In the genomic region with DNA sequence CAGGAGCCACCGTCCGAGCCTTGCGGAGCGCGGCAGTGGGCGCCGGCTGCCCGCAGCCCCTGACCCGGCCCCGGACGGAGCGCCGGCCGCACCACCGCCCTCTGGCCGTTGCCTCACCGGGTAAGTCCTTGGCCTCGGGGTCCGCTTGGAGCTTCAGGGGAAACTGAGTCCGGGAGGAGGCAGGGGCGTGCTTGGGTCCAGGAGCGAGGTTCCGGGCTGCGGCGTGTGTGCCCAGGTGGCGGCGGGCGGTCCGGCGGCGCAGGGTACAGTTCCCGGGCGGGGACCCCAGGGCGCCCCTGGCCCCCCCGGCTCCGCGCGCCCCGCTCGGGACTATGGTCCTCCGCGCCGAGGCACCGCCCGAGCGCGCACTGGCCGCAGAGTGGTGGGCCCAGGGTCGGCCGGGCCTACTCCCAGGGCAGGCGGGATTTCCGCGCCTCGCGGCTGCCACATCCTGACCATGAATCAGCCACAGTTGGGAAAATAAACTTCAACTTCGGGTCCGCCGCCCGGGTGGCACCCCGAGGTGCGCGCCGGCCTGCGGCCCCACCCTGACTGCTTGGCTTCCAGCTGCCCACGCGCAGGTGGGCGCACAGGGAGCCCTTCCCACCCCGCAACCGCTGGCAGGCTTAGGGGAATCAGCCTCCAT, we compare ENCODE assay signal across 2 cellular contexts.
TF ChIP-seq lines count a peak whose summit lies in the region.

No MANE protein-coding gene starts in this region.

TF ChIP-seq in endothelial cell of umbilical vein, 7 proteins besides CTCF, POLR2A, EP300 and RAD21 (continued from another document):
- TF ChIP-seq JUN (IDR thresholded peaks at IDR 0.05; ENCODE audit: borderline replicate concordance, insufficient read depth, insufficient read length, low read depth) (no peak), FOS (IDR thresholded peaks at IDR 0.05; ENCODE audit: borderline replicate concordance, insufficient read depth, low read length) (no peak), EZH2 (IDR thresholded peaks at IDR 0.05; ENCODE audit: borderline replicate concordance, low read depth, low read length, severe bottlenecking) (no peak)

TF ChIP-seq in neural cell, 6 proteins besides CTCF, POLR2A, EP300 and RAD21 (continued from another document):
- TF ChIP-seq, protein P1, sequence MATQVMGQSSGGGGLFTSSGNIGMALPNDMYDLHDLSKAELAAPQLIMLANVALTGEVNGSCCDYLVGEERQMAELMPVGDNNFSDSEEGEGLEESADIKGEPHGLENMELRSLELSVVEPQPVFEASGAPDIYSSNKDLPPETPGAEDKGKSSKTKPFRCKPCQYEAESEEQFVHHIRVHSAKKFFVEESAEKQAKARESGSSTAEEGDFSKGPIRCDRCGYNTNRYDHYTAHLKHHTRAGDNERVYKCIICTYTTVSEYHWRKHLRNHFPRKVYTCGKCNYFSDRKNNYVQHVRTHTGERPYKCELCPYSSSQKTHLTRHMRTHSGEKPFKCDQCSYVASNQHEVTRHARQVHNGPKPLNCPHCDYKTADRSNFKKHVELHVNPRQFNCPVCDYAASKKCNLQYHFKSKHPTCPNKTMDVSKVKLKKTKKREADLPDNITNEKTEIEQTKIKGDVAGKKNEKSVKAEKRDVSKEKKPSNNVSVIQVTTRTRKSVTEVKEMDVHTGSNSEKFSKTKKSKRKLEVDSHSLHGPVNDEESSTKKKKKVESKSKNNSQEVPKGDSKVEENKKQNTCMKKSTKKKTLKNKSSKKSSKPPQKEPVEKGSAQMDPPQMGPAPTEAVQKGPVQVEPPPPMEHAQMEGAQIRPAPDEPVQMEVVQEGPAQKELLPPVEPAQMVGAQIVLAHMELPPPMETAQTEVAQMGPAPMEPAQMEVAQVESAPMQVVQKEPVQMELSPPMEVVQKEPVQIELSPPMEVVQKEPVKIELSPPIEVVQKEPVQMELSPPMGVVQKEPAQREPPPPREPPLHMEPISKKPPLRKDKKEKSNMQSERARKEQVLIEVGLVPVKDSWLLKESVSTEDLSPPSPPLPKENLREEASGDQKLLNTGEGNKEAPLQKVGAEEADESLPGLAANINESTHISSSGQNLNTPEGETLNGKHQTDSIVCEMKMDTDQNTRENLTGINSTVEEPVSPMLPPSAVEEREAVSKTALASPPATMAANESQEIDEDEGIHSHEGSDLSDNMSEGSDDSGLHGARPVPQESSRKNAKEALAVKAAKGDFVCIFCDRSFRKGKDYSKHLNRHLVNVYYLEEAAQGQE (IDR thresholded peaks at IDR 0.05; ENCODE audit: borderline replicate concordance): no peak
- TF ChIP-seq SMC3 (conservative IDR thresholded peaks at IDR 0.05; ENCODE audit: poor library complexity): no peak
- no peak for TF ChIP-seq TAF1 (IDR thresholded peaks at IDR 0.05; ENCODE audit: low read depth)
- no peak for TF ChIP-seq POLR2AphosphoS5 (IDR thresholded peaks at IDR 0.05)
- no peak for TF ChIP-seq MXI1 (conservative IDR thresholded peaks at IDR 0.05; ENCODE audit: poor library complexity, severe bottlenecking)
